ENCODE assay signal across 31 cellular contexts in the genomic region with DNA sequence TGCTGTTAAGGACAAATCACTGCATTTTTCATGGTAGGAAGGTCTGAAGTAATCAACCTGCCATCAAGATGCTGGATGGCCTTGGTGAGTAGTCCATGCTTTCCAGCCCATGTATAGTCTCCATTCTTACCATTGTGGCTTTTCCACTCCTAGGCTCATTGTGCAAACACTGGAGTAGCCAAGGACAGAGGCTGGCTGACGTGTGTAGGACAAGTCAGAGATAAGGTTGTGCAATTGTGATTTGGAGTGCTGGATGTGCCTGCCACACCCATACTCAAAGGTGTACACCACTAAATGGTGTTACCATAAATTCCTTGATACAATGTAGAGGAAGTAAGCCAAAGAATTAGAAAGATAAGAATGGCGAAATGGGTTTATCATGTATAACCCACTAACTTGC. TPM values are rescaled to one million over a fixed set of nuclear protein-coding genes. Genes with fewer than 3 reads are reported as not detected.
"Had no signal": no experiment of that assay in that cellular context is flagged by ENCODE, and none has a peak within 500 bp of the region (broad histone marks: within the 10 kb centered on the region; RNA-seq: fewer than 3 reads in every experiment).

No MANE protein-coding gene starts in this region.

- H3K27me3 ChIP-seq: esophagus muscularis mucosa, right atrium auricular region, sigmoid colon, testis, tibial artery had no signal

- H3K27ac ChIP-seq: dorsolateral prefrontal cortex, epithelial cell of prostate, esophagus muscularis mucosa, heart right ventricle, prostate gland, right atrium auricular region, sigmoid colon, spleen, testis, tibial artery had no signal

- H3K9me3 ChIP-seq: esophagus muscularis mucosa, heart right ventricle, prostate gland, right atrium auricular region, sigmoid colon, spleen, testis, tibial artery had no signal

- H3K4me1 ChIP-seq: esophagus muscularis mucosa, heart right ventricle, prostate gland, right atrium auricular region, sigmoid colon, spleen, testis, tibial artery had no signal

- DNase-seq: caudate nucleus; cerebellar nuclear complex; dorsolateral prefrontal cortex; effector CD4-positive, alpha-beta T cell; foreskin melanocyte; glutamatergic neuron; heart right ventricle; hippocampal formation; left cardiac atrium; mesenchymal stem cell; naive thymus-derived CD4-positive, alpha-beta T cell; nucleus accumbens; sigmoid colon; spleen; stimulated activated CD4-positive, alpha-beta T cell treated with anti-CD3 and anti-CD28 coated beads, Interleukin-15, amount 100 ng/mL, for 24 hours; stimulated activated CD4-positive, alpha-beta T cell treated with anti-CD3 and anti-CD28 coated beads, Interleukin-2, amount 100 ng/mL, for 48 hours; stimulated activated CD8-positive, alpha-beta memory T cell treated with anti-CD3 and anti-CD28 coated beads, Interleukin-4, amount 100 ng/mL, for 48 hours; stimulated activated naive CD4-positive, alpha-beta T cell; substantia nigra; testis; tibial artery had no signal

- H3K4me1 Mint-ChIP-seq: mesothelial cell of epicardium; naive thymus-derived CD4-positive, alpha-beta T cell; nephron had no signal

- H3K27ac Mint-ChIP-seq: mesothelial cell of epicardium; naive thymus-derived CD4-positive, alpha-beta T cell; nephron; type B pancreatic cell had no signal

- H3K4me3 ChIP-seq: dorsolateral prefrontal cortex, esophagus muscularis mucosa, heart right ventricle, prostate gland, right atrium auricular region, sigmoid colon, spleen, testis, tibial artery had no signal

- H3K36me3 Mint-ChIP-seq: mesothelial cell of epicardium; naive thymus-derived CD4-positive, alpha-beta T cell; type B pancreatic cell had no signal

- ATAC-seq: heart right ventricle; left cardiac atrium; naive thymus-derived CD4-positive, alpha-beta T cell had no signal

- H3K9me3 Mint-ChIP-seq: naive thymus-derived CD4-positive, alpha-beta T cell; type B pancreatic cell had no signal

- H3K36me3 ChIP-seq: esophagus muscularis mucosa, heart right ventricle, prostate gland, right atrium auricular region, sigmoid colon, spleen, tibial artery had no signal

- H3K4me3 Mint-ChIP-seq: mesothelial cell of epicardium; naive thymus-derived CD4-positive, alpha-beta T cell; nephron; type B pancreatic cell had no signal

- FAIRE-seq: islet of Langerhans, urothelium cell line had no signal

- H3K27me3 Mint-ChIP-seq: naive thymus-derived CD4-positive, alpha-beta T cell; type B pancreatic cell had no signal

RNA-seq across cellular contexts. Expression of gene RADX, which starts 26.3 kb away (rescaled TPM):
- total RNA-seq: osteocyte had no signal
